ENCODE assay signal across 8 cellular contexts in the genomic region with DNA sequence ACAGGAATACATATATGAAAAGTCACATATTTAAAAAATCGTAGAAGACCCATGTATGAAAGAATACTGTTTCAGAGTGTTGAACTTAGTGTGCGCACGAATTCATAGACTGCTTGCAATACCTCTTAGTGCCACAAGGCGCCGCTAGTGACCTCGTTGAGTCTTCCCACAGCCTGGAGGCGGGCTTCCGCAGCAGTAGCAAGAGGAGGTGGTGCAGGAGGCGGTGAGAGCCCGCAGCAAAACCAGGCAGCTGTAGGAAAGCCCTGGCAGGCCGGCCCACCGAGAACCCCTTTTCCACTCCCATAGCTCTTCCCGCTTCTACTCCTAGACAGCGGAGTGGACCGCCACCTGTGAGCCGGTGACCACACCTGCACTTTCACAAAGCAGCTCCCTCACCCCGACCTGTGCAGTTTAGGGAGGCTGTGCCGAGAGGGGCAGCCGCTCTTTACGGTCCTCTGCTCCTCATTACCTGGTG. TPM values are rescaled to one million over a fixed set of nuclear protein-coding genes. Genes with fewer than 3 reads are reported as not detected.
A peak's percentile ranks its signal among the peaks of the same experiment; 100 is the strongest.
DNase-seq lines count a peak whose midpoint lies in the region; ATAC-seq and TF ChIP-seq lines count a peak whose summit lies in the region.

No MANE protein-coding gene starts in this region.

- H3K27me3 ChIP-seq in heart right ventricle, result no peaks in the 10 kb centered on the region

- H3K27me3 Mint-ChIP-seq in activated naive CD4-positive, alpha-beta T cell treated with anti-CD3 and anti-CD28 coated beads, Interleukin-2, amount 50 U/mL, for 24 hours, result peaks cover 14% of the 10 kb centered on the region

- peak overlapping the region in 8 of 10 donors; percentile 18 to 42 (median 34) for H3K4me3 ChIP-seq in heart right ventricle

- peak; percentile 83 to 96 (median 95) for TF ChIP-seq CTCF in heart right ventricle (IDR thresholded peaks at IDR 0.05)

- H3K4me1 Mint-ChIP-seq in activated naive CD4-positive, alpha-beta T cell treated with anti-CD3 and anti-CD28 coated beads, Interleukin-2, amount 50 U/mL, for 24 hours, result peaks cover 6% of the 10 kb centered on the region

- H3K27ac ChIP-seq in heart right ventricle, result peak overlapping the region in 2 of 10 donors; percentile 21 to 33

- peak overlapping the region; percentile 59 for H3K4me3 Mint-ChIP-seq in activated naive CD4-positive, alpha-beta T cell treated with anti-CD3 and anti-CD28 coated beads, Interleukin-2, amount 50 U/mL, for 24 hours

- H3K27ac Mint-ChIP-seq in activated naive CD4-positive, alpha-beta T cell treated with anti-CD3 and anti-CD28 coated beads, Interleukin-2, amount 50 U/mL, for 24 hours, result no peak overlapping the region

- intact Hi-C loops in heart right ventricle (cut with DNase I), result loop anchor here in 5 of 10 donors (1.0 to 10.0 kb wide), 8 partner anchors 62 to 1637 kb away; a partner anchor contains a TSS

- H3K36me3 ChIP-seq in heart right ventricle, result peaks cover 0 to 34% (median 0%) of the 10 kb centered on the region in 9 donors

- 27 to 36% methylated on average over 20 of the region's 20 CpGs for WGBS in heart right ventricle, 2 donors

- no peaks in the 10 kb centered on the region for H3K36me3 Mint-ChIP-seq in activated naive CD4-positive, alpha-beta T cell treated with anti-CD3 and anti-CD28 coated beads, Interleukin-2, amount 50 U/mL, for 24 hours

- DNase-seq in ELF-1 (ENCODE audit: low read depth, low spot score) (peak; percentile 87), HuH-7 (ENCODE audit: low spot score) (peak; percentile 73), SKM-1 (lab: John Stamatoyannopoulos, UW; ENCODE audit: unreplicated experiment) (peak; percentile 83), heart right ventricle (peak; percentile 79), renal cortical epithelial cell (ENCODE audit: low read depth) (peak; percentile 58), DMS79 treated with DMSO at 0.1 percent for 48 hours (lab: John Stamatoyannopoulos, UW) (no peak)

- no peaks in the 10 kb centered on the region for H3K9me3 ChIP-seq in heart right ventricle

- ATAC-seq in GM21528 (IDR thresholded peaks at IDR 0.05; ENCODE audit: low FRiP score, unreplicated experiment), result peak; percentile 95
- ATAC-seq in heart right ventricle, result peak; percentile 79 to 93 (median 87)

- H3K4me1 ChIP-seq in heart right ventricle, result peaks cover 4 to 15% (median 12%) of the 10 kb centered on the region in 9 donors

- H3K9me3 Mint-ChIP-seq in activated naive CD4-positive, alpha-beta T cell treated with anti-CD3 and anti-CD28 coated beads, Interleukin-2, amount 50 U/mL, for 24 hours, result no peaks in the 10 kb centered on the region

RNA-seq across cellular contexts. Expression of a gene that starts 23.5 kb away (rescaled TPM):
- 10 to 100 TPM in 4 of 10 donors, 1 to 10 TPM in 6; 4.4 to 24.4 (median 8.4) TPM for total RNA-seq in heart right ventricle
- 10 to 100 TPM in 1 of 2 donors, 1 to 10 TPM in 1; 4.7 to 11.7 TPM for polyA plus RNA-seq in heart right ventricle
- 4.0 and 5.0 TPM in 2 replicates for total RNA-seq in renal cortical epithelial cell
